13 cellular contexts compared by ENCODE assay signal in the genomic region with DNA sequence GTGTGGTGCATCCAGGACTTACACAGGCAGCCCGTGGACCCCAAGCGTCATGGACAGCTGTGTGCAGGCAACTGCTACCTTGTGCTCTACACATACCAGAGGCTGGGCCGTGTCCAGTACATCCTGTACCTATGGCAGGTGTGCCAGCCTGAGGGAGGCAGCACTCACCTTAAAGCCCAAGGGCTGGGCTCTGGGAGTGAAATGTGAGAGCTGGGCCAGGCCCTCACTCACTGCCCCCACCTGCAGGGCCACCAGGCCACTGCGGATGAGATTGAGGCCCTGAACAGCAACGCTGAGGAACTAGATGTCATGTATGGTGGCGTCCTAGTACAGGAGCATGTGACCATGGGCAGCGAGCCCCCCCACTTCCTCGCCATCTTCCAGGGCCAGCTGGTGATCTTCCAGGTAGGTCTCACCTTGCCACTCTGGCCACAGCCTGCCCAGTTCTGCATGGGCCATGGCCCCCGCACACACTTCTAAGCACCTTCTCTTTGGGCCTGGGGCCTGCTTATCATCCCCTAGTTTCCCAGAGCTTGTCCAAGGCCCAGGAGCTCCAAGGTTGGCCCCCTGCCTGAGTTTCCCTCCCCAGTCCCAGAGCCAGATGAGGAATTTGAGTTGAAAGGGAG. TPM values are rescaled to one million over a fixed set of nuclear protein-coding genes. Genes with fewer than 3 reads are reported as not detected.
DNase-seq lines count a peak whose midpoint lies in the region; ATAC-seq and TF ChIP-seq lines count a peak whose summit lies in the region.
"Had no signal": no experiment of that assay in that cellular context is flagged by ENCODE, and none has a peak within 500 bp of the region (broad histone marks: within the 10 kb centered on the region; RNA-seq: fewer than 3 reads in every experiment).

No MANE protein-coding gene starts in this region.

- no peak overlapping the region for H3K18ac ChIP-seq in IMR-90 (ENCODE audit: low read depth, low read length)

- TF ChIP-seq RAD21 in IMR-90 (IDR thresholded peaks at IDR 0.05; ENCODE audit: low read length), result no peak

- H3K56ac ChIP-seq in IMR-90 (ENCODE audit: extremely low read depth, insufficient read depth, low read length), result no peak overlapping the region

- H4K91ac ChIP-seq in IMR-90 (ENCODE audit: insufficient read depth, low read depth, low read length), result no peak overlapping the region

- dilution Hi-C loops in IMR-90 (cut with HindIII; ENCODE audit: low sequenced_read_pairs, unreplicated experiment), result no loop called here

- H3K9me3 Mint-ChIP-seq in progenitor cell of endocrine pancreas (ENCODE audit: low read depth), result no peaks in the 10 kb centered on the region

- intact Hi-C loops in IMR-90 (cut with micrococcal nuclease), result no loop called here

- H2BK20ac ChIP-seq in IMR-90 (ENCODE audit: low read depth, low read length), result no peak overlapping the region

- peak; percentile 17; the same call in 1 of the 2 replicates for TF ChIP-seq CTCF in IMR-90 (conservative IDR thresholded peaks at IDR 0.05; ENCODE audit: low read depth, low read length)
- TF ChIP-seq CTCF in choroid plexus epithelial cell (conservative IDR thresholded peaks at IDR 0.05; ENCODE audit: low read depth, low read length), result peak; percentile 17
- TF ChIP-seq CTCF in progenitor cell of endocrine pancreas (IDR thresholded peaks at IDR 0.05; ENCODE audit: unreplicated experiment), result peak; percentile 45
- no peak for TF ChIP-seq CTCF in foreskin fibroblast (IDR thresholded peaks at IDR 0.05; ENCODE audit: low read depth, low read length)

- no peak overlapping the region for H3K4me2 ChIP-seq in IMR-90 (ENCODE audit: low read depth, low read length)

- no peak overlapping the region for H2AK5ac ChIP-seq in IMR-90 (ENCODE audit: low read depth, low read length)

- H3K4me1 ChIP-seq in IMR-90 (ENCODE audit: control insufficient read depth, insufficient read depth, low read length), result peaks cover 10% of the 10 kb centered on the region

- ATAC-seq in IMR-90 (ENCODE audit: low read depth) (no peak), GM21576 (IDR thresholded peaks at IDR 0.05; ENCODE audit: unreplicated experiment) (no peak)
- ATAC-seq: gastrocnemius medialis had no signal

- H3K4me3 Mint-ChIP-seq in progenitor cell of endocrine pancreas (ENCODE audit: low read depth), result no peak overlapping the region

- no peak overlapping the region for H3K14ac ChIP-seq in IMR-90 (replicated peaks; ENCODE audit: low read depth, low read length)

- peaks cover 27% of the 10 kb centered on the region for H3K4me1 Mint-ChIP-seq in progenitor cell of endocrine pancreas (ENCODE audit: low read depth)

- in situ Hi-C loops in IMR-90 (cut with MboI; ENCODE audit: low sequenced_read_pairs), result no loop called here

- CTCF ChIA-PET in IMR-90 (lab: Yijun Ruan, JAX), result no interaction called here

- H3K23ac ChIP-seq in IMR-90 (ENCODE audit: low read depth, low read length), result no peak overlapping the region

- H3K27me3 Mint-ChIP-seq in progenitor cell of endocrine pancreas, result peaks cover 3% of the 10 kb centered on the region

- no peak overlapping the region for H2AK9ac ChIP-seq in IMR-90 (replicated peaks; ENCODE audit: low read depth, low read length, poor library complexity)

- H3K36me3 ChIP-seq in IMR-90 (ENCODE audit: control insufficient read depth, insufficient read depth, low read length), result peaks cover 10% of the 10 kb centered on the region; the same call in 1 of the 2 replicates
- H3K36me3 ChIP-seq: gastrocnemius medialis had no signal

- no peak overlapping the region for H3K27ac Mint-ChIP-seq in progenitor cell of endocrine pancreas

- no peaks in the 10 kb centered on the region for H3K9me3 ChIP-seq in IMR-90 (ENCODE audit: control insufficient read depth, insufficient read depth, low read length)
- H3K9me3 ChIP-seq: gastrocnemius medialis had no signal

- H4K20me1 ChIP-seq in IMR-90 (ENCODE audit: insufficient read depth, low read length), result peaks cover 8% of the 10 kb centered on the region; the same call in 1 of the 2 replicates

- no peaks in the 10 kb centered on the region for H3K27me3 ChIP-seq in IMR-90 (ENCODE audit: control insufficient read depth, insufficient read depth, low read length)
- H3K27me3 ChIP-seq: gastrocnemius medialis had no signal

- no peak overlapping the region for H2BK5ac ChIP-seq in IMR-90 (ENCODE audit: low read depth, low read length, poor library complexity, severe bottlenecking)

- H3K79me1 ChIP-seq in IMR-90 (ENCODE audit: low read depth in 1 of 2, low read length in 2 of 2), result peaks cover 3 to 8% of the 10 kb centered on the region in 2 experiments; a peak in 1 of 4 replicates

- H2BK120ac ChIP-seq in IMR-90 (ENCODE audit: low read depth, low read length), result no peak overlapping the region

- H2AFZ ChIP-seq in IMR-90 (replicated peaks; ENCODE audit: low read length, poor library complexity), result no peak overlapping the region

- peaks cover 2% of the 10 kb centered on the region for H3K36me3 Mint-ChIP-seq in progenitor cell of endocrine pancreas (ENCODE audit: insufficient read depth)

- H3K4me3 ChIP-seq in IMR-90 (ENCODE audit: insufficient read depth, low read depth, low read length) (no peak overlapping the region), choroid plexus epithelial cell (ENCODE audit: low read depth, low read length) (no peak overlapping the region), foreskin fibroblast (ENCODE audit: low read depth in 1 of 2, low read length in 2 of 2) (no peak overlapping the region)
- H3K4me3 ChIP-seq: gastrocnemius medialis had no signal

- POLR2A ChIA-PET in IMR-90 (lab: Charles Lee; ENCODE audit: unreplicated experiment), result no interaction called here

- H4K8ac ChIP-seq in IMR-90 (ENCODE audit: low read depth in 2 of 2, low read length in 2 of 2), result no peak overlapping the region

- peaks cover 12% of the 10 kb centered on the region for H3K9me1 ChIP-seq in IMR-90 (ENCODE audit: insufficient read depth, low read length)

- H2BK15ac ChIP-seq in IMR-90 (ENCODE audit: low read depth, low read length), result no peak overlapping the region

- no peak overlapping the region for H3K4ac ChIP-seq in IMR-90 (ENCODE audit: low read depth, low read length)

- H3K27ac ChIP-seq in IMR-90 (ENCODE audit: insufficient read depth, low read length), result no peak overlapping the region
- H3K27ac ChIP-seq: gastrocnemius medialis had no signal

- no peak for TF ChIP-seq POLR2A in IMR-90 (IDR thresholded peaks at IDR 0.05; ENCODE audit: low read depth, low read length)

- H3K9ac ChIP-seq in IMR-90 (ENCODE audit: low read depth, low read length), result no peak overlapping the region

- no TSS peak for BruUV-seq in IMR-90 (replicated peaks; lab: Mats Ljungman, UMichigan)

- 40% methylated on average over 1 of the region's 9 CpGs; no CpG with 5 or more reads in 1 of the 2 experiments for WGBS in IMR-90 (ENCODE audit: extremely low coverage in 2 of 2, insufficient read length in 1 of 2), 2 experiments

- DNase-seq in NCI-H748 (lab: John Stamatoyannopoulos, UW; ENCODE audit: unreplicated experiment), result peak; percentile 20
- no peak for DNase-seq in NCI-H748 treated with DMSO at 0.1 percent for 48 hours (lab: John Stamatoyannopoulos, UW)
- DNase-seq in IMR-90, result no peak
- DNase-seq in choroid plexus epithelial cell (ENCODE audit: low read depth), result no peak
- DNase-seq in progenitor cell of endocrine pancreas (ENCODE audit: low spot score, unreplicated experiment), result no peak
- no peak for DNase-seq in foreskin fibroblast
- DNase-seq in germinal center (ENCODE audit: low spot score), result no peak
- DNase-seq: activated CD4-positive, alpha-beta T cell treated with anti-CD3 and anti-CD28 coated beads, Interleukin-2, amount 50 U/mL, for 48 hours; NCI-H1417; stimulated activated naive CD4-positive, alpha-beta T cell had no signal

- no peak overlapping the region for H4K5ac ChIP-seq in IMR-90 (ENCODE audit: low read depth, low read length)

TF ChIP-seq in IMR-90, 13 proteins besides CTCF, POLR2A, EP300 and RAD21:
- TF ChIP-seq MAFK (IDR thresholded peaks at IDR 0.05; ENCODE audit: low read depth, low read length), result no peak
- TF ChIP-seq, protein P1, sequence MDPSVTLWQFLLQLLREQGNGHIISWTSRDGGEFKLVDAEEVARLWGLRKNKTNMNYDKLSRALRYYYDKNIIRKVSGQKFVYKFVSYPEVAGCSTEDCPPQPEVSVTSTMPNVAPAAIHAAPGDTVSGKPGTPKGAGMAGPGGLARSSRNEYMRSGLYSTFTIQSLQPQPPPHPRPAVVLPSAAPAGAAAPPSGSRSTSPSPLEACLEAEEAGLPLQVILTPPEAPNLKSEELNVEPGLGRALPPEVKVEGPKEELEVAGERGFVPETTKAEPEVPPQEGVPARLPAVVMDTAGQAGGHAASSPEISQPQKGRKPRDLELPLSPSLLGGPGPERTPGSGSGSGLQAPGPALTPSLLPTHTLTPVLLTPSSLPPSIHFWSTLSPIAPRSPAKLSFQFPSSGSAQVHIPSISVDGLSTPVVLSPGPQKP (IDR thresholded peaks at IDR 0.05; ENCODE audit: borderline replicate concordance, low read depth, low read length), result no peak
- TF ChIP-seq RFX5 (IDR thresholded peaks at IDR 0.05; ENCODE audit: low read depth, low read length), result no peak
- no peak for TF ChIP-seq MAZ (IDR thresholded peaks at IDR 0.05; ENCODE audit: borderline replicate concordance, low read depth, low read length)
- TF ChIP-seq CHD1 (IDR thresholded peaks at IDR 0.05; ENCODE audit: low read depth, low read length), result no peak
TF ChIP-seq in IMR-90: peak in this region for 0.

RNA-seq across cellular contexts. Expression of a gene that starts 11.0 kb away (rescaled TPM):
- 2.3 and 2.5 TPM in 2 replicates for total RNA-seq in IMR-90 (2012; rRNA removed)
- 4.5 and 4.7 TPM in 2 replicates for polyA plus RNA-seq in IMR-90 (2012; rRNA removed)
- polyA plus RNA-seq in IMR-90 (2012; cell fraction: cytosol; rRNA removed), result 1.3 and 3.7 TPM in 2 replicates
- polyA plus RNA-seq in IMR-90 (2012; cell fraction: nucleus; rRNA removed; ENCODE audit: low replicate concordance), result 15.6 and 35.8 TPM in 2 replicates
- 6.8 and 7.6 TPM in 2 replicates for total RNA-seq in progenitor cell of endocrine pancreas

RNA-seq across cellular contexts. Expression of a gene that starts 27.9 kb away (rescaled TPM):
- total RNA-seq in IMR-90 (2012; rRNA removed), result 15.0 and 16.3 TPM in 2 replicates
- 13.2 and 14.9 TPM in 2 replicates for polyA plus RNA-seq in IMR-90 (2012; rRNA removed)
- 7.0 and 12.3 TPM in 2 replicates for polyA plus RNA-seq in IMR-90 (2012; cell fraction: cytosol; rRNA removed)
- 21.6 and 50.5 TPM in 2 replicates for polyA plus RNA-seq in IMR-90 (2012; cell fraction: nucleus; rRNA removed; ENCODE audit: low replicate concordance)
- total RNA-seq in progenitor cell of endocrine pancreas, result 30.0 and 33.3 TPM in 2 replicates

RNA-seq across cellular contexts. Expression of a gene that starts 37.4 kb away (rescaled TPM):
- total RNA-seq in IMR-90 (2012; rRNA removed) (not detected in 2 replicates), progenitor cell of endocrine pancreas (1.3 and 1.8 TPM in 2 replicates)
- polyA plus RNA-seq in IMR-90 (2012; rRNA removed), result 0.03 TPM in 1 of 2 replicates, not detected in the other
- not detected in 2 replicates for polyA plus RNA-seq in IMR-90 (2012; cell fraction: cytosol; rRNA removed)
- 0.17 and 0.18 TPM in 2 replicates for polyA plus RNA-seq in IMR-90 (2012; cell fraction: nucleus; rRNA removed; ENCODE audit: low replicate concordance)
- total RNA-seq: gastrocnemius medialis, SK-MEL-5 had no signal
